Comparison of ENCODE assay signal across 1 cellular context in genomic region chr7:88546808-88547207, GRCh38.
TF ChIP-seq lines count a peak whose summit lies in the region.

No MANE protein-coding gene starts in this region.

TF ChIP-seq in K562, 482 proteins besides CTCF, POLR2A, EP300 and RAD21 (continued from another document and continues in another):
- TF ChIP-seq, protein P1, sequence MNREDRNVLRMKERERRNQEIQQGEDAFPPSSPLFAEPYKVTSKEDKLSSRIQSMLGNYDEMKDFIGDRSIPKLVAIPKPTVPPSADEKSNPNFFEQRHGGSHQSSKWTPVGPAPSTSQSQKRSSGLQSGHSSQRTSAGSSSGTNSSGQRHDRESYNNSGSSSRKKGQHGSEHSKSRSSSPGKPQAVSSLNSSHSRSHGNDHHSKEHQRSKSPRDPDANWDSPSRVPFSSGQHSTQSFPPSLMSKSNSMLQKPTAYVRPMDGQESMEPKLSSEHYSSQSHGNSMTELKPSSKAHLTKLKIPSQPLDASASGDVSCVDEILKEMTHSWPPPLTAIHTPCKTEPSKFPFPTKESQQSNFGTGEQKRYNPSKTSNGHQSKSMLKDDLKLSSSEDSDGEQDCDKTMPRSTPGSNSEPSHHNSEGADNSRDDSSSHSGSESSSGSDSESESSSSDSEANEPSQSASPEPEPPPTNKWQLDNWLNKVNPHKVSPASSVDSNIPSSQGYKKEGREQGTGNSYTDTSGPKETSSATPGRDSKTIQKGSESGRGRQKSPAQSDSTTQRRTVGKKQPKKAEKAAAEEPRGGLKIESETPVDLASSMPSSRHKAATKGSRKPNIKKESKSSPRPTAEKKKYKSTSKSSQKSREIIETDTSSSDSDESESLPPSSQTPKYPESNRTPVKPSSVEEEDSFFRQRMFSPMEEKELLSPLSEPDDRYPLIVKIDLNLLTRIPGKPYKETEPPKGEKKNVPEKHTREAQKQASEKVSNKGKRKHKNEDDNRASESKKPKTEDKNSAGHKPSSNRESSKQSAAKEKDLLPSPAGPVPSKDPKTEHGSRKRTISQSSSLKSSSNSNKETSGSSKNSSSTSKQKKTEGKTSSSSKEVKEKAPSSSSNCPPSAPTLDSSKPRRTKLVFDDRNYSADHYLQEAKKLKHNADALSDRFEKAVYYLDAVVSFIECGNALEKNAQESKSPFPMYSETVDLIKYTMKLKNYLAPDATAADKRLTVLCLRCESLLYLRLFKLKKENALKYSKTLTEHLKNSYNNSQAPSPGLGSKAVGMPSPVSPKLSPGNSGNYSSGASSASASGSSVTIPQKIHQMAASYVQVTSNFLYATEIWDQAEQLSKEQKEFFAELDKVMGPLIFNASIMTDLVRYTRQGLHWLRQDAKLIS (CRISPR knock-in tag; IDR thresholded peaks at IDR 0.05), result no peak
- TF ChIP-seq ZNF133 (CRISPR knock-in tag; IDR thresholded peaks at IDR 0.05) (0 out of 2 replicates have a peak, but pooled peaks have one; percentile 64), NCOA4 (IDR thresholded peaks at IDR 0.05; ENCODE audit: partially characterized antibody) (no peak), KDM5B (IDR thresholded peaks at IDR 0.05; ENCODE audit: insufficient replicate concordance, low read depth, low read length) (no peak), EP400 (IDR thresholded peaks at IDR 0.05) (peak; percentile 23; the same call in 1 of the 2 replicates), ZFP30 (CRISPR knock-in tag; IDR thresholded peaks at IDR 0.05; ENCODE audit: borderline replicate concordance) (no peak), PHTF2 (CRISPR knock-in tag; IDR thresholded peaks at IDR 0.05) (no peak), GATAD2B (IDR thresholded peaks at IDR 0.05; ENCODE audit: borderline replicate concordance) (no peak), HSF4 (CRISPR knock-in tag; IDR thresholded peaks at IDR 0.05; ENCODE audit: borderline replicate concordance) (no peak), SMAD4 (CRISPR knock-in tag; conservative IDR thresholded peaks at IDR 0.05) (peak; percentile 17; the same call in 1 of the 2 replicates), CC2D1A (IDR thresholded peaks at IDR 0.05) (peak; percentile 83), TOE1 (IDR thresholded peaks at IDR 0.05; ENCODE audit: borderline replicate concordance) (0 out of 2 replicates have a peak, but pooled peaks have one; percentile 38), TOE1 (CRISPR knock-in tag; IDR thresholded peaks at IDR 0.05; ENCODE audit: borderline replicate concordance, low read depth) (no peak), XRCC3 (IDR thresholded peaks at IDR 0.05) (no peak), LARP7 (IDR thresholded peaks at IDR 0.05) (no peak), ZNF253 (CRISPR knock-in tag; conservative IDR thresholded peaks at IDR 0.05) (no peak), NR2F6 (CRISPR knock-in tag; IDR thresholded peaks at IDR 0.05) (no peak), SRSF7 (optimal IDR thresholded peaks at IDR 0.05; ENCODE audit: low read depth, low read length) (no peak), HDAC3 (IDR thresholded peaks at IDR 0.05; ENCODE audit: borderline replicate concordance, partially characterized antibody) (no peak), ZNF239 (CRISPR knock-in tag; IDR thresholded peaks at IDR 0.05) (peak; percentile 44; the same call in 1 of the 2 replicates), PML (IDR thresholded peaks at IDR 0.05; ENCODE audit: low read length) (no peak), RBM39 (optimal IDR thresholded peaks at IDR 0.05; ENCODE audit: low read depth, low read length) (no peak), SREBF1 (IDR thresholded peaks at IDR 0.05; ENCODE audit: borderline replicate concordance, low read depth, low read length) (no peak), THRB (CRISPR knock-in tag; conservative IDR thresholded peaks at IDR 0.05) (0 out of 2 replicates have a peak, but pooled peaks have one; percentile 39), CHCHD3 (CRISPR knock-in tag; IDR thresholded peaks at IDR 0.05) (no peak), XRCC4 (IDR thresholded peaks at IDR 0.05; ENCODE audit: extremely low read depth, insufficient read depth, insufficient read length) (no peak), THRA (IDR thresholded peaks at IDR 0.05) (no peak), SIN3A (IDR thresholded peaks at IDR 0.05; ENCODE audit: borderline replicate concordance in 2 of 2, control insufficient read depth in 1 of 2, low read depth in 2 of 2, low read length in 2 of 2) (no peak), NCOA2 (IDR thresholded peaks at IDR 0.05; ENCODE audit: partially characterized antibody in 2 of 2) (no peak), ZFX (CRISPR knock-in tag; IDR thresholded peaks at IDR 0.05) (no peak), MCM7 (IDR thresholded peaks at IDR 0.05) (0 out of 4 replicates have a peak, but pooled peaks of 1 of the 2 experiments have one; percentile 32), ZNF507 (tag; conservative IDR thresholded peaks at IDR 0.05) (no peak), FIP1L1 (IDR thresholded peaks at IDR 0.05; ENCODE audit: low read depth, low read length, poor library complexity, severe bottlenecking) (no peak), ZNF445 (CRISPR knock-in tag; IDR thresholded peaks at IDR 0.05; ENCODE audit: low read depth) (no peak), POLR2B (IDR thresholded peaks at IDR 0.05; ENCODE audit: low read depth, partially characterized antibody) (no peak), CGGBP1 (CRISPR knock-in tag; IDR thresholded peaks at IDR 0.05) (no peak), DACH1 (IDR thresholded peaks at IDR 0.05; ENCODE audit: partially characterized antibody) (no peak), HDAC6 (IDR thresholded peaks at IDR 0.05; ENCODE audit: low read depth, low read length) (no peak), KLF13 (tag; IDR thresholded peaks at IDR 0.05; ENCODE audit: borderline replicate concordance, low read depth) (no peak), PPARD (CRISPR knock-in tag; IDR thresholded peaks at IDR 0.05) (no peak), ATF7 (IDR thresholded peaks at IDR 0.05) (no peak), BRF1 (IDR thresholded peaks at IDR 0.05; ENCODE audit: borderline replicate concordance, extremely low read depth, insufficient read length) (no peak), ZNF146 (CRISPR knock-in tag; IDR thresholded peaks at IDR 0.05; ENCODE audit: unreplicated experiment) (no peak), MYNN (IDR thresholded peaks at IDR 0.05) (peak; percentile 57; the same call in 1 of the 2 replicates), MYNN (CRISPR knock-in tag; IDR thresholded peaks at IDR 0.05) (no peak), CHD1 (IDR thresholded peaks at IDR 0.05; ENCODE audit: low read length) (no peak)
- TF ChIP-seq, protein P2, sequence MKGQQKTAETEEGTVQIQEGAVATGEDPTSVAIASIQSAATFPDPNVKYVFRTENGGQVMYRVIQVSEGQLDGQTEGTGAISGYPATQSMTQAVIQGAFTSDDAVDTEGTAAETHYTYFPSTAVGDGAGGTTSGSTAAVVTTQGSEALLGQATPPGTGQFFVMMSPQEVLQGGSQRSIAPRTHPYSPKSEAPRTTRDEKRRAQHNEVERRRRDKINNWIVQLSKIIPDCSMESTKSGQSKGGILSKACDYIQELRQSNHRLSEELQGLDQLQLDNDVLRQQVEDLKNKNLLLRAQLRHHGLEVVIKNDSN (CRISPR knock-in tag; IDR thresholded peaks at IDR 0.05), result no peak
- TF ChIP-seq, protein P3, sequence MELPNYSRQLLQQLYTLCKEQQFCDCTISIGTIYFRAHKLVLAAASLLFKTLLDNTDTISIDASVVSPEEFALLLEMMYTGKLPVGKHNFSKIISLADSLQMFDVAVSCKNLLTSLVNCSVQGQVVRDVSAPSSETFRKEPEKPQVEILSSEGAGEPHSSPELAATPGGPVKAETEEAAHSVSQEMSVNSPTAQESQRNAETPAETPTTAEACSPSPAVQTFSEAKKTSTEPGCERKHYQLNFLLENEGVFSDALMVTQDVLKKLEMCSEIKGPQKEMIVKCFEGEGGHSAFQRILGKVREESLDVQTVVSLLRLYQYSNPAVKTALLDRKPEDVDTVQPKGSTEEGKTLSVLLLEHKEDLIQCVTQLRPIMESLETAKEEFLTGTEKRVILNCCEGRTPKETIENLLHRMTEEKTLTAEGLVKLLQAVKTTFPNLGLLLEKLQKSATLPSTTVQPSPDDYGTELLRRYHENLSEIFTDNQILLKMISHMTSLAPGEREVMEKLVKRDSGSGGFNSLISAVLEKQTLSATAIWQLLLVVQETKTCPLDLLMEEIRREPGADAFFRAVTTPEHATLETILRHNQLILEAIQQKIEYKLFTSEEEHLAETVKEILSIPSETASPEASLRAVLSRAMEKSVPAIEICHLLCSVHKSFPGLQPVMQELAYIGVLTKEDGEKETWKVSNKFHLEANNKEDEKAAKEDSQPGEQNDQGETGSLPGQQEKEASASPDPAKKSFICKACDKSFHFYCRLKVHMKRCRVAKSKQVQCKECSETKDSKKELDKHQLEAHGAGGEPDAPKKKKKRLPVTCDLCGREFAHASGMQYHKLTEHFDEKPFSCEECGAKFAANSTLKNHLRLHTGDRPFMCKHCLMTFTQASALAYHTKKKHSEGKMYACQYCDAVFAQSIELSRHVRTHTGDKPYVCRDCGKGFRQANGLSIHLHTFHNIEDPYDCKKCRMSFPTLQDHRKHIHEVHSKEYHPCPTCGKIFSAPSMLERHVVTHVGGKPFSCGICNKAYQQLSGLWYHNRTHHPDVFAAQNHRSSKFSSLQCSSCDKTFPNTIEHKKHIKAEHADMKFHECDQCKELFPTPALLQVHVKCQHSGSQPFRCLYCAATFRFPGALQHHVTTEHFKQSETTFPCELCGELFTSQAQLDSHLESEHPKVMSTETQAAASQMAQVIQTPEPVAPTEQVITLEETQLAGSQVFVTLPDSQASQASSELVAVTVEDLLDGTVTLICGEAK (IDR thresholded peaks at IDR 0.05), result no peak
- TF ChIP-seq, protein P3 (CRISPR knock-in tag; IDR thresholded peaks at IDR 0.05), result no peak
- TF ChIP-seq, protein P4, sequence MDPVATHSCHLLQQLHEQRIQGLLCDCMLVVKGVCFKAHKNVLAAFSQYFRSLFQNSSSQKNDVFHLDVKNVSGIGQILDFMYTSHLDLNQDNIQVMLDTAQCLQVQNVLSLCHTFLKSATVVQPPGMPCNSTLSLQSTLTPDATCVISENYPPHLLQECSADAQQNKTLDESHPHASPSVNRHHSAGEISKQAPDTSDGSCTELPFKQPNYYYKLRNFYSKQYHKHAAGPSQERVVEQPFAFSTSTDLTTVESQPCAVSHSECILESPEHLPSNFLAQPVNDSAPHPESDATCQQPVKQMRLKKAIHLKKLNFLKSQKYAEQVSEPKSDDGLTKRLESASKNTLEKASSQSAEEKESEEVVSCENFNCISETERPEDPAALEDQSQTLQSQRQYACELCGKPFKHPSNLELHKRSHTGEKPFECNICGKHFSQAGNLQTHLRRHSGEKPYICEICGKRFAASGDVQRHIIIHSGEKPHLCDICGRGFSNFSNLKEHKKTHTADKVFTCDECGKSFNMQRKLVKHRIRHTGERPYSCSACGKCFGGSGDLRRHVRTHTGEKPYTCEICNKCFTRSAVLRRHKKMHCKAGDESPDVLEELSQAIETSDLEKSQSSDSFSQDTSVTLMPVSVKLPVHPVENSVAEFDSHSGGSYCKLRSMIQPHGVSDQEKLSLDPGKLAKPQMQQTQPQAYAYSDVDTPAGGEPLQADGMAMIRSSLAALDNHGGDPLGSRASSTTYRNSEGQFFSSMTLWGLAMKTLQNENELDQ (CRISPR knock-in tag; IDR thresholded peaks at IDR 0.05; ENCODE audit: borderline replicate concordance), result no peak
- TF ChIP-seq, protein P5, sequence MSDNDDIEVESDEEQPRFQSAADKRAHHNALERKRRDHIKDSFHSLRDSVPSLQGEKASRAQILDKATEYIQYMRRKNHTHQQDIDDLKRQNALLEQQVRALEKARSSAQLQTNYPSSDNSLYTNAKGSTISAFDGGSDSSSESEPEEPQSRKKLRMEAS (CRISPR knock-in tag; IDR thresholded peaks at IDR 0.05), result peak; percentile 48; the same call in 1 of the 2 replicates
